1 cellular context compared by ENCODE assay signal in genomic region chr4:6748286-6748685, GRCh38.
TF ChIP-seq lines count a peak whose summit lies in the region.

No MANE protein-coding gene starts in this region.

TF ChIP-seq in HepG2, 621 proteins besides CTCF, POLR2A, EP300 and RAD21:
- no peak for TF ChIP-seq MAF1 (CRISPR knock-in tag; IDR thresholded peaks at IDR 0.05; ENCODE audit: borderline replicate concordance)
- TF ChIP-seq PATZ1 (CRISPR knock-in tag; IDR thresholded peaks at IDR 0.05): 0 out of 2 replicates have a peak, but pooled peaks have one; percentile 15
- TF ChIP-seq ZNF274 (CRISPR knock-in tag; IDR thresholded peaks at IDR 0.05): 0 out of 2 replicates have a peak, but pooled peaks have one; percentile 42
- TF ChIP-seq HOXA3 (CRISPR knock-in tag; IDR thresholded peaks at IDR 0.05): 0 out of 2 replicates have a peak, but pooled peaks have one; percentile 1
- peak; percentile 28; the same call in 1 of the 2 replicates for TF ChIP-seq ARHGAP35 (CRISPR knock-in tag; IDR thresholded peaks at IDR 0.05; ENCODE audit: borderline replicate concordance)
- 0 out of 2 replicates have a peak, but pooled peaks have one; percentile 14 for TF ChIP-seq RARA (CRISPR knock-in tag; IDR thresholded peaks at IDR 0.05)
